8 cellular contexts compared by ENCODE assay signal in genomic region chr5:111223086-111223789, GRCh38. TPM values are rescaled to one million over a fixed set of nuclear protein-coding genes. Genes with fewer than 3 reads are reported as not detected.
DNase-seq lines count a peak whose midpoint lies in the region; ATAC-seq and TF ChIP-seq lines count a peak whose summit lies in the region.

No MANE protein-coding gene starts in this region.

- in situ Hi-C loops in Panc1 (cut with HindIII; ENCODE audit: low pct_unique_long_range_greater_than_20kb, low sequenced_read_pairs) (no loop called here), gastrocnemius medialis (cut with MboI; ENCODE audit: low sequenced_read_pairs in 4 of 4) (no loop called here)

- H3K27ac ChIP-seq in heart left ventricle: peak overlapping the region in 1 of 12 donors; percentile 54
- H3K27ac ChIP-seq in Panc1 (ENCODE audit: low read length): no peak overlapping the region
- H3K27ac ChIP-seq in esophagus (ENCODE audit: low read depth in 2 of 2, low read length in 1 of 2): no peak overlapping the region
- H3K27ac ChIP-seq in gastrocnemius medialis: no peak overlapping the region

- BruUV-seq in Panc1 (replicated peaks; lab: Mats Ljungman, UMichigan): no TSS peak

- CTCF ChIA-PET in Panc1 (lab: Charles Lee): no interaction called here

- H3K36me3 ChIP-seq in heart left ventricle (no peaks in the 10 kb centered on the region), Panc1 (ENCODE audit: control insufficient read depth, insufficient read depth, low read length) (no peaks in the 10 kb centered on the region; the same call in 1 of the 2 replicates), esophagus (ENCODE audit: control insufficient read depth in 2 of 2, insufficient read depth in 2 of 2, low read length in 1 of 2) (no peaks in the 10 kb centered on the region), gastrocnemius medialis (no peaks in the 10 kb centered on the region)

- peaks cover 0 to 35% (median 14%) of the 10 kb centered on the region in 9 donors for H3K27me3 ChIP-seq in heart left ventricle
- peaks cover 34% of the 10 kb centered on the region for H3K27me3 ChIP-seq in Panc1 (ENCODE audit: control insufficient read depth, insufficient read depth, low read length)
- no peaks in the 10 kb centered on the region for H3K27me3 ChIP-seq in esophagus (ENCODE audit: control insufficient read depth in 1 of 2, insufficient read depth in 2 of 2, low read length in 2 of 2)
- peaks cover 17 to 28% (median 23%) of the 10 kb centered on the region in 3 donors for H3K27me3 ChIP-seq in gastrocnemius medialis

- H3K4me1 ChIP-seq in heart left ventricle (peaks cover 0 to 16% (median 5%) of the 10 kb centered on the region in 12 donors), Panc1 (ENCODE audit: control insufficient read depth, insufficient read depth, low read length) (no peaks in the 10 kb centered on the region; the same call in 1 of the 2 replicates), esophagus (ENCODE audit: control insufficient read depth in 2 of 2, insufficient read depth in 2 of 2, low read length in 1 of 2) (peaks cover 0 to 12% of the 10 kb centered on the region in 2 donors), gastrocnemius medialis (no peaks in the 10 kb centered on the region)

- POLR2A ChIA-PET in Panc1 (lab: Charles Lee): no interaction called here

- intact Hi-C loops in heart left ventricle (cut with DNase I) (loop anchor here in 1 of 10 donors (5.0 kb wide), 1 partner anchor 924 kb away; no protein-coding TSS in a partner anchor), left cardiac atrium (cut with DNase I) (no loop called here), Panc1 (cut with micrococcal nuclease; ENCODE audit: unreplicated experiment) (no loop called here), gastrocnemius medialis (cut with DNase I; ENCODE audit: low total_unique reads) (no loop called here)

- TF ChIP-seq CTCF in heart left ventricle (IDR thresholded peaks at IDR 0.05) (no peak), Panc1 (IDR thresholded peaks at IDR 0.05) (no peak), gastrocnemius medialis (IDR thresholded peaks at IDR 0.05 in 4 of 5, conservative IDR thresholded peaks at IDR 0.05 in 1 of 5) (no peak)

- DNase-seq in heart left ventricle (no peak), left cardiac atrium (no peak), Panc1 (ENCODE audit: low read depth, low spot score) (no peak), gastrocnemius medialis (no peak), mucosa of gallbladder (ENCODE audit: low spot score) (no peak)
- DNase-seq in central memory CD4-positive, alpha-beta T cell: no peak

- ATAC-seq in heart left ventricle (no peak), left cardiac atrium (no peak), Panc1 (peak; percentile 18), gastrocnemius medialis (no peak), HG03039 (IDR thresholded peaks at IDR 0.05; ENCODE audit: unreplicated experiment) (no peak)

- H3K4me3 ChIP-seq in heart left ventricle (peak overlapping the region in 11 of 12 donors; percentile 47 to 67 (median 58)), Panc1 (ENCODE audit: low read depth in 2 of 2, low read length in 2 of 2) (peak overlapping the region; percentile 46), esophagus (ENCODE audit: low read depth in 1 of 2, low read length in 2 of 2) (peak overlapping the region; percentile 49 to 52), gastrocnemius medialis (peak overlapping the region; percentile 45 to 58 (median 50))

- H3K9me3 ChIP-seq in heart left ventricle (no peaks in the 10 kb centered on the region), Panc1 (ENCODE audit: control insufficient read depth, insufficient read depth, low read depth, low read length) (no peaks in the 10 kb centered on the region), esophagus (ENCODE audit: control insufficient read depth in 2 of 2, insufficient read depth in 1 of 2, low read depth in 1 of 2, low read length in 1 of 2) (no peaks in the 10 kb centered on the region), gastrocnemius medialis (no peaks in the 10 kb centered on the region)

- TF ChIP-seq POLR2A in heart left ventricle (IDR thresholded peaks at IDR 0.05) (no peak), gastrocnemius medialis (IDR thresholded peaks at IDR 0.05) (no peak)

- 40 to 54% (median 44%) methylated on average over 7 to 9 of the region's 9 CpGs for WGBS in heart left ventricle, 4 donors
- 38 to 44% methylated on average over 9 of the region's 9 CpGs for WGBS in esophagus, 2 donors

RNA-seq across cellular contexts. Expression of gene CAMK4, which starts 0.9 kb away (rescaled TPM):
- total RNA-seq in heart left ventricle: 1 to 10 TPM in 1 of 9 donors, under 1 TPM in 5, not detected in 3; 0.02 to 3.7 (median 0.55) TPM
- polyA plus RNA-seq in heart left ventricle: under 1 TPM; 0.06 to 0.23 TPM
- under 1 TPM; 0.53 to 0.63 TPM for total RNA-seq in left cardiac atrium
- 0.39 TPM for total RNA-seq in Panc1 (2021; ENCODE audit: unreplicated experiment)
- polyA plus RNA-seq in Panc1 (2012; ENCODE audit: insufficient read length): not detected
- under 1 TPM; 0.39 to 0.53 TPM for polyA plus RNA-seq in esophagus
- 1 to 10 TPM in 2 of 4 donors, under 1 TPM in 2; 0.27 to 1.0 (median 0.72) TPM for total RNA-seq in gastrocnemius medialis
- total RNA-seq in mucosa of gallbladder: 5.0 TPM
